In the genomic region with DNA sequence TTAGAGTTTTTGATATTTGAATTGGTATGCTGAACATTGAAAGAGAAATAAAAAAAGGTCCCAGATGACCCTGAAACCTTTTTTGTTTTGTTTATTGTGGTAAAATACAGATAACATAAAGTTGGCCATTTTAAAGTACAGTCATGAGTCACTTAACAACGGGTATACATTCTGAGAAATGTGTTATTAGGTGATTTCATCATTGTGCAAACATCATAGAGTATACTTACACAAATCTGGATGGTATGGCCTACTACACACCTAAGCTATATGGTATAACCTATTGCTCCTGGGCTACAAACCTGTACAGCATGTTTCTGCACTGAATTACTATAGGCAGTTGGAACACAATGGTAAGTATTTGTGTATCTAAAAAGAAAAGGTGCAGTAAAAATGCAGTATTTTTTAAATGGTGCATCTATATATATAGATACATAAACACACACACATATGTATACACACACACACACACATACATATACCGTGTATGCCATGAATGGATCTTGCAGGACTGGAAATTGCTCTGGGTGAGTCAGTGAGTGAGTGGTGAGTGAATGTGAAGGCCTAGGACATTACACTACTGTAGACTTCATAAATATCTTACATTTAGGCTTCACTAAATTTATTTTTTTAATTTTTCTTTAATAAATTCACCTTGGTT, we compare ENCODE assay signal across 27 cellular contexts. TPM values are rescaled to one million over a fixed set of nuclear protein-coding genes. Genes with fewer than 3 reads are reported as not detected.
DNase-seq lines count a peak whose midpoint lies in the region; ATAC-seq and TF ChIP-seq lines count a peak whose summit lies in the region.
"Had no signal": no experiment of that assay in that cellular context is flagged by ENCODE, and none has a peak within 500 bp of the region (broad histone marks: within the 10 kb centered on the region; RNA-seq: fewer than 3 reads in every experiment).

No MANE protein-coding gene starts in this region.

- H3K4me3 ChIP-seq in ACC112 (ENCODE audit: low read depth, low read length) (no peak overlapping the region), LNCaP clone FGC (ENCODE audit: low read depth, low read length) (no peak overlapping the region), brain microvascular endothelial cell (ENCODE audit: low read depth, low read length) (no peak overlapping the region)
- H3K4me3 ChIP-seq: ascending aorta, neural progenitor cell, right atrium auricular region had no signal

- H3K4me1 ChIP-seq in ACC112 (ENCODE audit: control insufficient read depth, insufficient read depth, low read length, unreplicated experiment) (peaks cover 17% of the 10 kb centered on the region), foreskin keratinocyte (no peaks in the 10 kb centered on the region)
- H3K4me1 ChIP-seq: ascending aorta, BE2C, neural progenitor cell, parathyroid adenoma had no signal

- no peak overlapping the region for H2AFZ ChIP-seq in ACC112 (ENCODE audit: low read length, unreplicated experiment)
- H2AFZ ChIP-seq: neural progenitor cell, parathyroid adenoma had no signal

- H3K27me3 ChIP-seq in ACC112 (ENCODE audit: insufficient read depth, low read length) (no peaks in the 10 kb centered on the region), brain microvascular endothelial cell (replicated peaks) (no peaks in the 10 kb centered on the region), foreskin keratinocyte (no peaks in the 10 kb centered on the region)
- H3K27me3 ChIP-seq: ascending aorta, BE2C, neural progenitor cell, right atrium auricular region had no signal

- no peaks in the 10 kb centered on the region for H3K79me2 ChIP-seq in ACC112 (ENCODE audit: control insufficient read depth, insufficient read depth, low read length, unreplicated experiment)
- H3K79me2 ChIP-seq: parathyroid adenoma had no signal

- TF ChIP-seq CTCF in LNCaP clone FGC (IDR thresholded peaks at IDR 0.05; ENCODE audit: control insufficient read depth, extremely low read depth, insufficient read depth) (no peak), brain microvascular endothelial cell (IDR thresholded peaks at IDR 0.05; ENCODE audit: low read depth, low read length, missing control alignments) (no peak), foreskin keratinocyte (conservative IDR thresholded peaks at IDR 0.05) (no peak)

- peak; percentile 69 for ATAC-seq in foreskin keratinocyte
- ATAC-seq: Right ventricle myocardium inferior had no signal

- DNase-seq in LNCaP clone FGC (ENCODE audit: low read depth), result peak; percentile 56
- DNase-seq in brain microvascular endothelial cell, result no peak
- DNase-seq in foreskin keratinocyte, result peak; percentile 36 to 47
- DNase-seq in DMS79 treated with DMSO at 0.1 percent for 48 hours (lab: John Stamatoyannopoulos, UW), result no peak
- DNase-seq in pons (ENCODE audit: low spot score), result no peak
- no peak for DNase-seq in NCI-H2171 (lab: John Stamatoyannopoulos, UW)
- no peak for DNase-seq in NCI-H446 (lab: John Stamatoyannopoulos, UW)
- DNase-seq: ACHN; activated CD4-positive, alpha-beta T cell treated with anti-CD3 and anti-CD28 coated beads for 4 hours; activated T-cell treated with anti-CD3 and anti-CD28 coated beads for 4 hours; BE2C; DMS153; foreskin fibroblast; GDM1; NCI-H1105 treated with DMSO at 0.1 percent for 48 hours; NCI-H2029 treated with DMSO at 0.1 percent for 48 hours; NCI-H345; NCI-H82; stimulated activated CD4-positive, alpha-beta T cell treated with anti-CD3 and anti-CD28 coated beads, Interleukin-12 subunit alpha, Interleukin-12 subunit beta, amount 100 ng/mL, for 4 hours; stimulated activated CD4-positive, alpha-beta T cell treated with anti-CD3 and anti-CD28 coated beads, Interleukin-4, amount 100 ng/mL, for 1 hour had no signal

- no peaks in the 10 kb centered on the region; the same call in none of the 2 replicates for H3K36me3 ChIP-seq in ACC112 (ENCODE audit: insufficient read depth, low read length)
- peaks cover 15% of the 10 kb centered on the region for H3K36me3 ChIP-seq in brain microvascular endothelial cell (replicated peaks)

- H3K27ac ChIP-seq in ACC112 (ENCODE audit: low read depth, low read length) (peak overlapping the region; percentile 10; the same call in 1 of the 2 replicates), brain microvascular endothelial cell (peak overlapping the region; percentile 32), foreskin keratinocyte (no peak overlapping the region)
- H3K27ac ChIP-seq: ascending aorta, neural progenitor cell, parathyroid adenoma, right atrium auricular region, VCaP had no signal

- in situ Hi-C loops in brain microvascular endothelial cell (cut with HindIII; ENCODE audit: low pct_ligation_motif_present, low sequenced_read_pairs), result no loop called here

RNA-seq across cellular contexts. Expression of a gene that starts 31.0 kb away (rescaled TPM):
- total RNA-seq in foreskin keratinocyte, result 48.8 and 53.1 TPM in 2 replicates
- 50.4 and 56.8 TPM in 2 replicates for polyA plus RNA-seq in foreskin keratinocyte

Comparison
In these comparisons a context has a peak if more than half of its experiments do, and no peak if none do; other contexts are left out.
1. DNase-seq: peak in LNCaP clone FGC (single experiment) and foreskin keratinocyte (2 of 2); none in brain microvascular endothelial cell (single experiment), DMS79 treated with DMSO at 0.1 percent for 48 hours (single experiment), pons (single experiment), NCI-H2171 (single experiment) and NCI-H446 (0 of 2).